In genomic region chr11:63813563-63814382, GRCh38 we compare ENCODE assay signal across 1 cellular context.
TF ChIP-seq lines count a peak whose summit lies in the region.

No MANE protein-coding gene starts in this region.

TF ChIP-seq in HepG2, 621 proteins besides CTCF, POLR2A, EP300 and RAD21 (continued from another document and continues in another):
- TF ChIP-seq ZBTB46 (CRISPR knock-in tag; IDR thresholded peaks at IDR 0.05; ENCODE audit: borderline replicate concordance) (no peak), DMTF1 (CRISPR knock-in tag; IDR thresholded peaks at IDR 0.05) (no peak), SALL1 (CRISPR knock-in tag; IDR thresholded peaks at IDR 0.05) (peak; percentile 55), DMAP1 (CRISPR knock-in tag; IDR thresholded peaks at IDR 0.05) (peak; percentile 70; the same call in 1 of the 2 replicates), ZBTB44 (CRISPR knock-in tag; IDR thresholded peaks at IDR 0.05) (no peak; the same call in 1 of the 2 replicates), ZNF232 (CRISPR knock-in tag; IDR thresholded peaks at IDR 0.05; ENCODE audit: borderline replicate concordance) (no peak), TEAD3 (CRISPR knock-in tag; optimal IDR thresholded peaks at IDR 0.05; ENCODE audit: borderline replicate concordance) (no peak), ZNF800 (CRISPR knock-in tag; IDR thresholded peaks at IDR 0.05) (no peak), ADNP (CRISPR knock-in tag; IDR thresholded peaks at IDR 0.05) (no peak), SAFB2 (CRISPR knock-in tag; IDR thresholded peaks at IDR 0.05; ENCODE audit: borderline replicate concordance, low read depth) (no peak), ZBTB3 (CRISPR knock-in tag; IDR thresholded peaks at IDR 0.05; ENCODE audit: borderline replicate concordance, low read depth) (no peak), ZNF569 (CRISPR knock-in tag; IDR thresholded peaks at IDR 0.05; ENCODE audit: borderline replicate concordance) (no peak), NR0B2 (CRISPR knock-in tag; IDR thresholded peaks at IDR 0.05) (no peak), HOXA7 (CRISPR knock-in tag; IDR thresholded peaks at IDR 0.05) (no peak), MTERF4 (CRISPR knock-in tag; IDR thresholded peaks at IDR 0.05) (no peak), HDAC2 (CRISPR knock-in tag; IDR thresholded peaks at IDR 0.05) (no peak), ZNF503 (CRISPR knock-in tag; IDR thresholded peaks at IDR 0.05) (no peak), PAXIP1 (CRISPR knock-in tag; conservative IDR thresholded peaks at IDR 0.05) (no peak), MED13 (CRISPR knock-in tag; IDR thresholded peaks at IDR 0.05) (0 out of 2 replicates have a peak, but pooled peaks have one; percentile 45), TGIF2 (CRISPR knock-in tag; IDR thresholded peaks at IDR 0.05) (no peak), ZNF382 (CRISPR knock-in tag; IDR thresholded peaks at IDR 0.05; ENCODE audit: borderline replicate concordance) (no peak), ZNF335 (CRISPR knock-in tag; IDR thresholded peaks at IDR 0.05) (no peak), ZNF768 (CRISPR knock-in tag; IDR thresholded peaks at IDR 0.05) (peak; percentile 39; the same call in 1 of the 2 replicates), PLRG1 (conservative IDR thresholded peaks at IDR 0.05) (no peak), ZNF7 (CRISPR knock-in tag; IDR thresholded peaks at IDR 0.05) (no peak), ZNF33A (CRISPR knock-in tag; IDR thresholded peaks at IDR 0.05; ENCODE audit: borderline replicate concordance) (no peak), E2F1 (CRISPR knock-in tag; IDR thresholded peaks at IDR 0.05) (no peak), ZNF878 (CRISPR knock-in tag; IDR thresholded peaks at IDR 0.05) (no peak), ZNF264 (CRISPR knock-in tag; IDR thresholded peaks at IDR 0.05) (no peak), POLR2G (IDR thresholded peaks at IDR 0.05; ENCODE audit: low read depth, low read length) (0 out of 2 replicates have a peak, but pooled peaks have one; percentile 11), KDM2A (CRISPR knock-in tag; IDR thresholded peaks at IDR 0.05; ENCODE audit: borderline replicate concordance, low read depth) (peak; percentile 74), MAZ (IDR thresholded peaks at IDR 0.05; ENCODE audit: borderline replicate concordance, low read depth, low read length) (no peak), MAZ (CRISPR knock-in tag; IDR thresholded peaks at IDR 0.05; ENCODE audit: low read depth) (no peak; the same call in none of the 2 replicates), HOMEZ (CRISPR knock-in tag; IDR thresholded peaks at IDR 0.05; ENCODE audit: low read depth) (no peak), JUND (CRISPR knock-in tag; IDR thresholded peaks at IDR 0.05) (no peak), BHLHE40 (IDR thresholded peaks at IDR 0.05; ENCODE audit: low read length) (no peak), ZNF121 (CRISPR knock-in tag; IDR thresholded peaks at IDR 0.05) (no peak), HBP1 (CRISPR knock-in tag; IDR thresholded peaks at IDR 0.05; ENCODE audit: low read depth) (no peak; the same call in none of the 2 replicates), ZNF282 (IDR thresholded peaks at IDR 0.05; ENCODE audit: partially characterized antibody) (no peak), PCBP1 (IDR thresholded peaks at IDR 0.05; ENCODE audit: borderline replicate concordance, low read depth, low read length) (no peak)
